Comparison of ENCODE assay signal across 15 cellular contexts in genomic region chr13:33649212-33649917, GRCh38.
DNase-seq lines count a peak whose midpoint lies in the region; ATAC-seq, FAIRE-seq and TF ChIP-seq lines count a peak whose summit lies in the region.
"Had no signal": no experiment of that assay in that cellular context is flagged by ENCODE, and none has a peak within 500 bp of the region (broad histone marks: within the 10 kb centered on the region; RNA-seq: fewer than 3 reads in every experiment).

No MANE protein-coding gene starts in this region.

- ATAC-seq in RWPE2 (ENCODE audit: low read depth) (peak; percentile 27; the same call in 1 of the 3 replicates), HepG2 (no peak), GM21381 (IDR thresholded peaks at IDR 0.05; ENCODE audit: unreplicated experiment) (no peak)
- ATAC-seq: activated CD8-positive, alpha-beta T cell treated with anti-CD3 and anti-CD28 coated beads, Interleukin-2, amount 10 ng/mL, durations not matched to agents 7 days and 5 days; activated T-helper 17 cell treated with anti-CD3 and anti-CD28 coated beads, Interleukin-2, amount 50 U/mL, for 72 hours; esophagus mucosa; stimulated activated naive CD8-positive, alpha-beta T cell treated with anti-CD3 and anti-CD28 coated beads, Interleukin-15, Interleukin-2, amounts not matched to agents 100 U/mL and 50 U/mL, for 24 hours had no signal

- no peak for FAIRE-seq in HepG2 (lab: Jason Lieb, UNC)
- FAIRE-seq: H1 had no signal

- TF ChIP-seq CTCF in RWPE2 (IDR thresholded peaks at IDR 0.05; ENCODE audit: poor library complexity, severe bottlenecking) (no peak), HepG2 (CRISPR knock-in tag; IDR thresholded peaks at IDR 0.05) (no peak)

- no peak for TF ChIP-seq RAD21 in HepG2 (CRISPR knock-in tag; IDR thresholded peaks at IDR 0.05)

- H3K4me1 ChIP-seq in RWPE2 (ENCODE audit: insufficient read depth, poor library complexity, severe bottlenecking) (peaks cover 6% of the 10 kb centered on the region), HepG2 (ENCODE audit: insufficient read depth, low read length) (peaks cover 38% of the 10 kb centered on the region)

- intact Hi-C loops in HepG2 (cut with micrococcal nuclease; ENCODE audit: unreplicated experiment) = no loop called here

- POLR2A ChIA-PET in HepG2 (lab: Yijun Ruan, JAX) = interaction anchor here (1.0 kb wide), 1 partner anchor 30 kb away, joined by 3 read pairs; no protein-coding TSS in a partner anchor

- no peak overlapping the region for H2AFZ ChIP-seq in HepG2 (ENCODE audit: low read length)
- H2AFZ ChIP-seq: neural progenitor cell had no signal

- peak overlapping the region; percentile 29 for H3K27ac ChIP-seq in RWPE2 (ENCODE audit: poor library complexity, severe bottlenecking)
- no peak overlapping the region for H3K27ac ChIP-seq in HepG2 (ENCODE audit: extremely low read length, insufficient read depth, low read length)
- H3K27ac ChIP-seq: neural progenitor cell had no signal

- H3K9me3 ChIP-seq in RWPE2 (ENCODE audit: severe bottlenecking) (no peaks in the 10 kb centered on the region), HepG2 (ENCODE audit: low read length) (no peaks in the 10 kb centered on the region)

- H3K9ac ChIP-seq in HepG2 (ENCODE audit: insufficient read depth, low read depth, low read length) = no peak overlapping the region
- H3K9ac ChIP-seq: neural progenitor cell had no signal

- no peak for TF ChIP-seq POLR2A in HepG2 (IDR thresholded peaks at IDR 0.05; ENCODE audit: insufficient read depth in 1 of 2, low read depth in 2 of 2, low read length in 2 of 2)

- CTCF ChIA-PET in HepG2 (lab: Yijun Ruan, JAX; ENCODE audit: low intra/inter-chr PET ratio, low total read pairs) = no interaction called here

- H3K27me3 ChIP-seq in RWPE2 (ENCODE audit: insufficient read depth, poor library complexity, severe bottlenecking) (no peaks in the 10 kb centered on the region), HepG2 (ENCODE audit: control insufficient read depth in 1 of 2, insufficient read depth in 2 of 2, low read length in 2 of 2) (no peaks in the 10 kb centered on the region), H7 (ENCODE audit: control insufficient read depth, insufficient read depth, low read length) (no peaks in the 10 kb centered on the region)
- H3K27me3 ChIP-seq: neural progenitor cell had no signal

- H4K20me1 ChIP-seq in HepG2 (ENCODE audit: insufficient read depth, low read length) = no peaks in the 10 kb centered on the region

- in situ Hi-C loops in HepG2 (cut with HindIII; ENCODE audit: extremely low pct_ligation_motif_present, low pct_unique_long_range_greater_than_20kb) = no loop called here

- peak in 1 of 2 experiments; percentile 31; a peak in 1 of 4 replicates for TF ChIP-seq EP300 in HepG2 (IDR thresholded peaks at IDR 0.05; ENCODE audit: low read depth in 2 of 2, low read length in 2 of 2)
- TF ChIP-seq EP300 in HepG2 (CRISPR knock-in tag; IDR thresholded peaks at IDR 0.05; ENCODE audit: borderline replicate concordance) = no peak

- no peak overlapping the region for H3K4me2 ChIP-seq in HepG2 (ENCODE audit: low read depth, low read length)
- H3K4me2 ChIP-seq: neural progenitor cell had no signal

- DNase-seq in AG08395 (ENCODE audit: low spot score) (peak; percentile 31), LHCN-M2 (ENCODE audit: low read depth) (peak; percentile 58), RWPE2 (ENCODE audit: low spot score) (no peak), HepG2 (ENCODE audit: low spot score) (peak; percentile 14), DMS 273 (lab: John Stamatoyannopoulos, UW; ENCODE audit: unreplicated experiment) (no peak), H7 (no peak)
- no peak for DNase-seq in stimulated activated naive CD4-positive, alpha-beta T cell treated with Interleukin-2 at 50 U/mL for 16 hours (lab: John Stamatoyannopoulos, UW)
- DNase-seq: activated CD8-positive, alpha-beta T cell treated with anti-CD3 and anti-CD28 coated beads, Interleukin-2, amount 10 ng/mL, durations not matched to agents 7 days and 5 days; NCI-H1694; stimulated activated naive CD8-positive, alpha-beta T cell treated with anti-CD3 and anti-CD28 coated beads, Interleukin-15, Interleukin-2, amounts not matched to agents 100 U/mL and 50 U/mL, for 24 hours had no signal

- WGBS in HepG2 (ENCODE audit: low lambda C conversion rate) = 83% methylated on average over 6 of the region's 6 CpGs

- no peaks in the 10 kb centered on the region for H3K36me3 ChIP-seq in RWPE2 (ENCODE audit: low read depth)
- H3K36me3 ChIP-seq in HepG2 (replicated peaks in 1 of 2; ENCODE audit: control insufficient read depth in 1 of 2, insufficient read depth in 2 of 2, low read length in 2 of 2) = no peaks in the 10 kb centered on the region
- no peaks in the 10 kb centered on the region for H3K36me3 ChIP-seq in H7 (replicated peaks; ENCODE audit: control insufficient read depth, insufficient read depth, low read length)
- H3K36me3 ChIP-seq: neural progenitor cell had no signal

- no TSS peak for BruUV-seq in HepG2 (replicated peaks; lab: Mats Ljungman, UMichigan)

- H3K4me3 ChIP-seq in RWPE2 (ENCODE audit: severe bottlenecking) = no peak overlapping the region
- no peak overlapping the region for H3K4me3 ChIP-seq in HepG2 (replicated peaks in 1 of 3; ENCODE audit: insufficient read depth in 1 of 3, low read depth in 2 of 3, low read length in 3 of 3)
- H3K4me3 ChIP-seq in H7 (ENCODE audit: insufficient read depth, low read depth, low read length) = no peak overlapping the region
- H3K4me3 ChIP-seq: neural progenitor cell had no signal

- peaks cover 9% of the 10 kb centered on the region for H3K79me2 ChIP-seq in HepG2 (ENCODE audit: insufficient read depth, low read length)

TF ChIP-seq in HepG2, 621 proteins besides CTCF, POLR2A, EP300 and RAD21 (continues in another document):
- TF ChIP-seq TFE3 (CRISPR knock-in tag; IDR thresholded peaks at IDR 0.05) = peak; percentile 60; the same call in 1 of the 2 replicates
- TF ChIP-seq SMARCE1 (IDR thresholded peaks at IDR 0.05; ENCODE audit: borderline replicate concordance) = no peak
- TF ChIP-seq ELF3 (CRISPR knock-in tag; IDR thresholded peaks at IDR 0.05) = 0 out of 2 replicates have a peak, but pooled peaks have one; percentile 12
- peak; percentile 37; the same call in 1 of the 2 replicates for TF ChIP-seq RCOR2 (CRISPR knock-in tag; IDR thresholded peaks at IDR 0.05)
- no peak for TF ChIP-seq HDAC6 (IDR thresholded peaks at IDR 0.05; ENCODE audit: low read depth, low read length)
- no peak for TF ChIP-seq ZNF224 (CRISPR knock-in tag; IDR thresholded peaks at IDR 0.05)
- TF ChIP-seq FOXK2 (IDR thresholded peaks at IDR 0.05) = no peak
- TF ChIP-seq ZKSCAN1 (IDR thresholded peaks at IDR 0.05; ENCODE audit: low read length) = no peak
- no peak for TF ChIP-seq ZFP82 (CRISPR knock-in tag; IDR thresholded peaks at IDR 0.05; ENCODE audit: borderline replicate concordance)
- no peak for TF ChIP-seq GRHL1 (CRISPR knock-in tag; conservative IDR thresholded peaks at IDR 0.05)
- no peak for TF ChIP-seq FOSL1 (CRISPR knock-in tag; IDR thresholded peaks at IDR 0.05; ENCODE audit: borderline replicate concordance)
- TF ChIP-seq PCBP1 (IDR thresholded peaks at IDR 0.05; ENCODE audit: borderline replicate concordance, low read depth, low read length) = no peak
- no peak for TF ChIP-seq NFE2L2 (IDR thresholded peaks at IDR 0.05; ENCODE audit: low read length)
- no peak for TF ChIP-seq ATF3 (CRISPR knock-in tag; IDR thresholded peaks at IDR 0.05)
- TF ChIP-seq HOMEZ (CRISPR knock-in tag; IDR thresholded peaks at IDR 0.05; ENCODE audit: low read depth) = peak; percentile 52; the same call in 1 of the 2 replicates
- TF ChIP-seq SOX5 (CRISPR knock-in tag; IDR thresholded peaks at IDR 0.05; ENCODE audit: borderline replicate concordance) = peak; percentile 17; the same call in 1 of the 2 replicates

Comparison
In these comparisons a context has a peak if more than half of its experiments do, and no peak if none do; other contexts are left out.
1. DNase-seq: peak in AG08395 (single experiment), LHCN-M2 (single experiment) and HepG2 (single experiment); none in RWPE2 (single experiment), DMS 273 (single experiment), stimulated activated naive CD4-positive, alpha-beta T cell treated with Interleukin-2 at 50 U/mL for 16 hours (single experiment) and H7 (single experiment).